Comparison of ENCODE assay signal across 21 cellular contexts in genomic region chr21:41745026-41745820, GRCh38. TPM values are rescaled to one million over a fixed set of nuclear protein-coding genes. Genes with fewer than 3 reads are reported as not detected.
"Had no signal": no experiment of that assay in that cellular context is flagged by ENCODE, and none has a peak within 500 bp of the region (broad histone marks: within the 10 kb centered on the region; RNA-seq: fewer than 3 reads in every experiment).

No MANE protein-coding gene starts in this region.

- H3K4me3 ChIP-seq: hepatocyte, sigmoid colon, skin epidermis, tibial artery, upper lobe of left lung, uterus had no signal

- DNase-seq: foreskin melanocyte; head of caudate nucleus; left colon; left ventricle myocardium superior; mesendoderm; naive B cell; sigmoid colon; stimulated activated CD4-positive, alpha-beta T cell treated with anti-CD3 and anti-CD28 coated beads, Interleukin-4, amount 100 ng/mL, for 1 hour; stimulated activated CD8-positive, alpha-beta memory T cell treated with anti-CD3 and anti-CD28 coated beads, Interleukin-4, amount 100 ng/mL, for 48 hours; tibial artery; uterus had no signal

- H3K27ac ChIP-seq: hepatocyte, neutrophil, sigmoid colon, skin epidermis, tibial artery, upper lobe of left lung, uterus had no signal

- H3K4me1 ChIP-seq: upper lobe of left lung, uterus had no signal

- H3K36me3 Mint-ChIP-seq: naive B cell; stimulated activated effector memory CD8-positive, alpha-beta T cell treated with anti-CD3 and anti-CD28 coated beads, Interleukin-12 subunit alpha, Interleukin-12 subunit beta, amount 100 ng/mL, for 72 hours had no signal

- H2AFZ ChIP-seq: hepatocyte had no signal

- H3K9me3 Mint-ChIP-seq: dendritic cell treated with granulocyte-macrophage colony-stimulating factor and Interleukin-4, amounts not matched to agents 40 ng/mL and 50 ng/mL, for 4 days; naive B cell; nephron; stimulated activated effector memory CD8-positive, alpha-beta T cell treated with anti-CD3 and anti-CD28 coated beads, Interleukin-12 subunit alpha, Interleukin-12 subunit beta, amount 100 ng/mL, for 72 hours; stimulated activated naive CD8-positive, alpha-beta T cell treated with anti-CD3 and anti-CD28 coated beads, Interleukin-15, Interleukin-2, amounts not matched to agents 100 ng/mL and 50 ng/mL, for 24 hours had no signal

- H3K9me3 ChIP-seq: neutrophil, sigmoid colon, tibial artery, upper lobe of left lung, uterus had no signal

- H3K27me3 Mint-ChIP-seq: stimulated activated naive CD8-positive, alpha-beta T cell treated with anti-CD3 and anti-CD28 coated beads, Interleukin-15, Interleukin-2, amounts not matched to agents 100 ng/mL and 50 ng/mL, for 24 hours had no signal

- H3K4me1 Mint-ChIP-seq: naive B cell; stimulated activated effector memory CD8-positive, alpha-beta T cell treated with anti-CD3 and anti-CD28 coated beads, Interleukin-12 subunit alpha, Interleukin-12 subunit beta, amount 100 ng/mL, for 72 hours had no signal

- H3K27ac Mint-ChIP-seq: dendritic cell treated with granulocyte-macrophage colony-stimulating factor and Interleukin-4, amounts not matched to agents 40 ng/mL and 50 ng/mL, for 4 days; naive B cell; nephron; stimulated activated effector memory CD8-positive, alpha-beta T cell treated with anti-CD3 and anti-CD28 coated beads, Interleukin-12 subunit alpha, Interleukin-12 subunit beta, amount 100 ng/mL, for 72 hours; stimulated activated naive CD8-positive, alpha-beta T cell treated with anti-CD3 and anti-CD28 coated beads, Interleukin-15, Interleukin-2, amounts not matched to agents 100 ng/mL and 50 ng/mL, for 24 hours had no signal

- H3K4me3 Mint-ChIP-seq: dendritic cell treated with granulocyte-macrophage colony-stimulating factor and Interleukin-4, amounts not matched to agents 40 ng/mL and 50 ng/mL, for 4 days; naive B cell; nephron; stimulated activated effector memory CD8-positive, alpha-beta T cell treated with anti-CD3 and anti-CD28 coated beads, Interleukin-12 subunit alpha, Interleukin-12 subunit beta, amount 100 ng/mL, for 72 hours; stimulated activated naive CD8-positive, alpha-beta T cell treated with anti-CD3 and anti-CD28 coated beads, Interleukin-15, Interleukin-2, amounts not matched to agents 100 ng/mL and 50 ng/mL, for 24 hours had no signal

- H3K36me3 ChIP-seq: sigmoid colon, uterus had no signal

- ATAC-seq: left ventricle myocardium superior; stimulated activated effector memory CD8-positive, alpha-beta T cell treated with anti-CD3 and anti-CD28 coated beads, Interleukin-12 subunit alpha, Interleukin-12 subunit beta, amount 100 ng/mL, for 72 hours had no signal

- H3K27me3 ChIP-seq: hepatocyte, sigmoid colon, tibial artery, upper lobe of left lung, uterus had no signal

- H3K4me2 ChIP-seq: hepatocyte had no signal

RNA-seq across cellular contexts. Expression of gene RIPK4, which starts 21.6 kb away (rescaled TPM):
- total RNA-seq: pulmonary artery endothelial cell, temporal lobe had no signal
